ENCODE assay signal across 1 cellular context in the genomic region with DNA sequence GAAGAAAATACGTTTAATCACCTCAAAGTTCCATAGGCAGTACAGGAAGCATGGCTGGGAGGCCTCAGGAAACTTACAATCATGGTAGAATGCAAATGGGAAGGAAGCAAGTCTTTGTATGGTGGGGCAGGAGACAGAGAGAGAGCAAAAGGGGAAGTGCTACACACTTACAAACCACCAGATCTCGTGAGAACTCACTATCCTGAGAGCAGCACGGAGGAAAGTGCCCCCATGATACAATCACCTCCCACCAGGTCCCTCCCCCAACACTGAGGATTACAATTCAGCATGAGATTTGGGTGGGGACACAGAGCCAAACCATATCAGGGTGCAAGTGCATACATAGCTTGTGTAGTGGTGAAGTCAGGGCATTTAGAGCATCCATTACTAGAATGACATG.
TF ChIP-seq lines count a peak whose summit lies in the region.

No MANE protein-coding gene starts in this region.

TF ChIP-seq in WTC11, 78 proteins besides CTCF, POLR2A, EP300 and RAD21 (continued from another document):
- TF ChIP-seq, protein P1, sequence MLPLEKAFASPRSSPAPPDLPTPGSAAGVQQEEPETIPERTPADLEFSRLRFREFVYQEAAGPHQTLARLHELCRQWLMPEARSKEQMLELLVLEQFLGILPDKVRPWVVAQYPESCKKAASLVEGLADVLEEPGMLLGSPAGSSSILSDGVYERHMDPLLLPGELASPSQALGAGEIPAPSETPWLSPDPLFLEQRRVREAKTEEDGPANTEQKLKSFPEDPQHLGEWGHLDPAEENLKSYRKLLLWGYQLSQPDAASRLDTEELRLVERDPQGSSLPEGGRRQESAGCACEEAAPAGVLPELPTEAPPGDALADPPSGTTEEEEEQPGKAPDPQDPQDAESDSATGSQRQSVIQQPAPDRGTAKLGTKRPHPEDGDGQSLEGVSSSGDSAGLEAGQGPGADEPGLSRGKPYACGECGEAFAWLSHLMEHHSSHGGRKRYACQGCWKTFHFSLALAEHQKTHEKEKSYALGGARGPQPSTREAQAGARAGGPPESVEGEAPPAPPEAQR (CRISPR knock-in tag; IDR thresholded peaks at IDR 0.05): no peak
- TF ChIP-seq, protein P2, sequence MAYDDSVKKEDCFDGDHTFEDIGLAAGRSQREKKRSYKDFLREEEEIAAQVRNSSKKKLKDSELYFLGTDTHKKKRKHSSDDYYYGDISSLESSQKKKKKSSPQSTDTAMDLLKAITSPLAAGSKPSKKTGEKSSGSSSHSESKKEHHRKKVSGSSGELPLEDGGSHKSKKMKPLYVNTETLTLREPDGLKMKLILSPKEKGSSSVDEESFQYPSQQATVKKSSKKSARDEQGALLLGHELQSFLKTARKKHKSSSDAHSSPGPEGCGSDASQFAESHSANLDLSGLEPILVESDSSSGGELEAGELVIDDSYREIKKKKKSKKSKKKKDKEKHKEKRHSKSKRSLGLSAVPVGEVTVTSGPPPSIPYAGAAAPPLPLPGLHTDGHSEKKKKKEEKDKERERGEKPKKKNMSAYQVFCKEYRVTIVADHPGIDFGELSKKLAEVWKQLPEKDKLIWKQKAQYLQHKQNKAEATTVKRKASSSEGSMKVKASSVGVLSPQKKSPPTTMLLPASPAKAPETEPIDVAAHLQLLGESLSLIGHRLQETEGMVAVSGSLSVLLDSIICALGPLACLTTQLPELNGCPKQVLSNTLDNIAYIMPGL (CRISPR knock-in tag; IDR thresholded peaks at IDR 0.05): no peak
- TF ChIP-seq, protein P3, sequence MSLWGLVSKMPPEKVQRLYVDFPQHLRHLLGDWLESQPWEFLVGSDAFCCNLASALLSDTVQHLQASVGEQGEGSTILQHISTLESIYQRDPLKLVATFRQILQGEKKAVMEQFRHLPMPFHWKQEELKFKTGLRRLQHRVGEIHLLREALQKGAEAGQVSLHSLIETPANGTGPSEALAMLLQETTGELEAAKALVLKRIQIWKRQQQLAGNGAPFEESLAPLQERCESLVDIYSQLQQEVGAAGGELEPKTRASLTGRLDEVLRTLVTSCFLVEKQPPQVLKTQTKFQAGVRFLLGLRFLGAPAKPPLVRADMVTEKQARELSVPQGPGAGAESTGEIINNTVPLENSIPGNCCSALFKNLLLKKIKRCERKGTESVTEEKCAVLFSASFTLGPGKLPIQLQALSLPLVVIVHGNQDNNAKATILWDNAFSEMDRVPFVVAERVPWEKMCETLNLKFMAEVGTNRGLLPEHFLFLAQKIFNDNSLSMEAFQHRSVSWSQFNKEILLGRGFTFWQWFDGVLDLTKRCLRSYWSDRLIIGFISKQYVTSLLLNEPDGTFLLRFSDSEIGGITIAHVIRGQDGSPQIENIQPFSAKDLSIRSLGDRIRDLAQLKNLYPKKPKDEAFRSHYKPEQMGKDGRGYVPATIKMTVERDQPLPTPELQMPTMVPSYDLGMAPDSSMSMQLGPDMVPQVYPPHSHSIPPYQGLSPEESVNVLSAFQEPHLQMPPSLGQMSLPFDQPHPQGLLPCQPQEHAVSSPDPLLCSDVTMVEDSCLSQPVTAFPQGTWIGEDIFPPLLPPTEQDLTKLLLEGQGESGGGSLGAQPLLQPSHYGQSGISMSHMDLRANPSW (CRISPR knock-in tag; conservative IDR thresholded peaks at IDR 0.05; ENCODE audit: low read depth): no peak
